In the genomic region with DNA sequence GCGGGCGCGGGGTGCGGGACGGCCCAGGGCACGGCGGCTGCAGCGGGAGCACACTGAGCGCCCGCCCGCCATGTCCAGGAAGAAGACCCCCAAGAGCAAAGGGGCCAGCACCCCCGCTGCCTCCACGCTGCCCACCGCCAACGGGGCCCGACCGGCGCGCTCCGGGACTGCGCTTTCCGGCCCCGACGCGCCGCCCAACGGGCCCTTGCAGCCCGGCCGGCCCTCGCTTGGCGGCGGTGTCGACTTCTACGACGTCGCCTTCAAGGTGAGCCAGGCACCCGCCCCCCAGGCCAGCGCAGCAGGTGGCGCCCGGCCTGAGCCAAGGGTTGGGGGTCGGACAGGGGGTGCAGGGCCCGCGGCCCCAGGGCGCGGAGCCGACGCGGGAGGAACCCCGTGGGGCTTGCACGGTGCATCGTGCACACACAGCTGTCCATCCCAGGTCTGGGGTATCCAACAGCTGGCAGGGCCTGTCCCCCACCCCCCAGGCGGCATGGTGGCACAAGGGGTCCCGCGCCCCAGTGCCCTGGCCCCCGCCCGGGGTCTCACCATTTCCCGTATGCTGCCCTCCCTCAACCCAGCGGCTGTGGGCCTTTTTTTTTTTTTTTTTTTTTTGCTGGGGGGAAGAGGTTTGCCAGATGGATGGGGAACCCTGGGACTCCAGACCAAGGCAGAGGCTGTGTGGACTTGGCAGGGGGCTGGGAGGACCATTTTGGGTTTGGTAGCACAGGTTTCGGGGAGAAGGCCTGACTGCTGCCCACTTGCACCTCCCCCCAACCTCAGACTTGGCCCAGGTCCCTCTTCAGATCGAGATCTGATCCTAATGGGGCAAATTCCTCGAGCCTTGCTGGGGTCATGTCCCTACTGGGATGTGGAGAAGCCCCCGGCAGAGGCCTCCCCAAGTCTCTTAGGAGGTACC, we compare ENCODE assay signal across 8 cellular contexts. TPM values are rescaled to one million over a fixed set of nuclear protein-coding genes. Genes with fewer than 3 reads are reported as not detected.
DNase-seq lines count a peak whose midpoint lies in the region; ATAC-seq, FAIRE-seq and TF ChIP-seq lines count a peak whose summit lies in the region.

No MANE protein-coding gene starts in this region.

- peaks cover 62% of the 10 kb centered on the region for H4K20me1 ChIP-seq in DND-41 (ENCODE audit: insufficient read depth, low read length)

- H3K9ac ChIP-seq in DND-41 (ENCODE audit: low read depth, low read length) (peak overlapping the region; percentile 35; the same call in 1 of the 2 replicates), adipocyte (ENCODE audit: low read length) (peak overlapping the region; percentile 46)

- no peaks in the 10 kb centered on the region for H3K36me3 Mint-ChIP-seq in type B pancreatic cell

- POLR2A ChIA-PET in GM10248 (lab: Yijun Ruan, JAX) = interaction anchor here (0.6 kb wide), 1 partner anchor 90 kb away, joined by 3 read pairs; no protein-coding TSS in a partner anchor

- no peaks in the 10 kb centered on the region for H3K27me3 Mint-ChIP-seq in type B pancreatic cell

- peaks cover 15% of the 10 kb centered on the region for H3K4me1 Mint-ChIP-seq in type B pancreatic cell (ENCODE audit: unreplicated experiment)

- ATAC-seq in DND-41 (ENCODE audit: insufficient read depth, low read depth) = no peak; the same call in 2 of the 3 replicates
- ATAC-seq in left lung = no peak

- intact Hi-C loops in left lung (cut with DNase I) = no loop called here

- no peak for DNase-seq in DND-41
- DNase-seq in Jurkat, Clone E6-1 (ENCODE audit: low read depth, low spot score) = no peak
- peak; percentile 30 for DNase-seq in adipocyte (ENCODE audit: low read depth)
- no peak for DNase-seq in left lung
- no peak for DNase-seq in type B pancreatic cell (ENCODE audit: extremely low spot score, unreplicated experiment)
- DNase-seq in GM12891 (ENCODE audit: insufficient read length, low spot score) = no peak
- DNase-seq in stimulated activated naive CD4-positive, alpha-beta T cell treated with Interleukin-2 at 50 U/mL for 16 hours (lab: John Stamatoyannopoulos, UW) = no peak
- no peak for DNase-seq in GM10248 (ENCODE audit: extremely low spot score)

- H3K27ac Mint-ChIP-seq in type B pancreatic cell = no peak overlapping the region

- CTCF ChIA-PET in GM10248 (lab: Yijun Ruan, JAX) = interaction anchor here (0.6 to 5.2 kb wide), 5 partner anchors 8 to 145 kb away, joined by 3 to 53 read pairs (median 9); a partner anchor contains a TSS

- H2AFZ ChIP-seq in DND-41 (ENCODE audit: low read depth, low read length) = no peak overlapping the region

- peak overlapping the region; percentile 65 for H3K4me3 Mint-ChIP-seq in type B pancreatic cell

- H3K27ac ChIP-seq in DND-41 (ENCODE audit: low read length) (no peak overlapping the region), left lung (no peak overlapping the region)

- H3K36me3 ChIP-seq in DND-41 (ENCODE audit: insufficient read depth, low read length) (peaks cover 20% of the 10 kb centered on the region), adipocyte (ENCODE audit: control insufficient read depth, insufficient read depth, low read length, severe bottlenecking) (peaks cover 13% of the 10 kb centered on the region), left lung (peaks cover 0 to 22% of the 10 kb centered on the region in 2 donors)

- H3K4me3 ChIP-seq in DND-41 (ENCODE audit: low read depth in 1 of 2, low read length in 2 of 2) = peak overlapping the region in 1 of 2 experiments; percentile 46; a peak in 2 of 4 replicates
- H3K4me3 ChIP-seq in Jurkat, Clone E6-1 (ENCODE audit: low read length) = peak overlapping the region; percentile 56
- peak overlapping the region; percentile 66 for H3K4me3 ChIP-seq in adipocyte (ENCODE audit: low read length)
- peak overlapping the region; percentile 22 to 30 for H3K4me3 ChIP-seq in left lung

- H3K27me3 ChIP-seq in DND-41 (ENCODE audit: insufficient read depth, low read length, poor library complexity) (no peaks in the 10 kb centered on the region), adipocyte (replicated peaks; ENCODE audit: control insufficient read depth, insufficient read depth, low read length) (no peaks in the 10 kb centered on the region), left lung (peaks cover 0 to 26% of the 10 kb centered on the region in 2 donors)

- H3K9me3 ChIP-seq in DND-41 (ENCODE audit: insufficient read depth, low read length, severe bottlenecking) (no peaks in the 10 kb centered on the region), adipocyte (ENCODE audit: control insufficient read depth, low read length) (no peaks in the 10 kb centered on the region), left lung (no peaks in the 10 kb centered on the region)

- no peak for TF ChIP-seq CTCF in DND-41 (IDR thresholded peaks at IDR 0.05; ENCODE audit: borderline replicate concordance, extremely low read depth, low read length, poor library complexity, severe bottlenecking)
- TF ChIP-seq CTCF in left lung (IDR thresholded peaks at IDR 0.05) = no peak
- TF ChIP-seq CTCF in type B pancreatic cell (conservative IDR thresholded peaks at IDR 0.05) = peak; percentile 21
- no peak for TF ChIP-seq CTCF in GM10248 (IDR thresholded peaks at IDR 0.05; ENCODE audit: control extremely low read depth, extremely low read depth, low read depth, missing control alignments)

- no peaks in the 10 kb centered on the region for H3K9me3 Mint-ChIP-seq in type B pancreatic cell

- peaks cover 20% of the 10 kb centered on the region for H3K79me2 ChIP-seq in DND-41 (ENCODE audit: insufficient read depth, low read length)

- no peak for TF ChIP-seq POLR2A in GM12891 (IDR thresholded peaks at IDR 0.05; ENCODE audit: low read depth, low read length)

- H3K4me1 ChIP-seq in DND-41 (ENCODE audit: insufficient read depth, low read length) = peaks cover 38% of the 10 kb centered on the region
- H3K4me1 ChIP-seq in adipocyte (ENCODE audit: control insufficient read depth, insufficient read depth, low read length) = peaks cover 37% of the 10 kb centered on the region
- H3K4me1 ChIP-seq in left lung = peaks cover 44 to 57% of the 10 kb centered on the region in 2 donors

- peak overlapping the region; percentile 58 for H3K4me2 ChIP-seq in DND-41 (ENCODE audit: insufficient read depth, low read length)

- no peak for FAIRE-seq in GM12891 (lab: Jason Lieb, UNC)

TF ChIP-seq in GM12891, 5 proteins besides CTCF, POLR2A, EP300 and RAD21:
- TF ChIP-seq PAX5 (IDR thresholded peaks at IDR 0.05; ENCODE audit: insufficient read depth, low read length, severe bottlenecking) (no peak), SPI1 (IDR thresholded peaks at IDR 0.05; ENCODE audit: low read depth, low read length) (no peak), TAF1 (IDR thresholded peaks at IDR 0.05; ENCODE audit: low read depth, low read length) (no peak), POU2F2 (IDR thresholded peaks at IDR 0.05; ENCODE audit: low read depth, low read length) (no peak)

RNA-seq across cellular contexts. Expression of a gene that starts 0.5 kb away (rescaled TPM):
- 17.0 TPM for polyA plus RNA-seq in Jurkat, Clone E6-1 (2012; ENCODE audit: insufficient read depth, insufficient read length)
- total RNA-seq in left lung = under 1 TPM; 0.73 to 0.84 TPM
- 7.4 and 9.9 TPM in 2 replicates for total RNA-seq in type B pancreatic cell (ENCODE audit: low replicate concordance)
- polyA plus RNA-seq in GM12891 (2012; ENCODE audit: low read depth, missing spikeins) = 0.82 TPM

RNA-seq across cellular contexts. Expression of a gene that starts 6.6 kb away (rescaled TPM):
- polyA plus RNA-seq in Jurkat, Clone E6-1 (2012; ENCODE audit: insufficient read depth, insufficient read length) = 78.3 TPM
- 10 to 100 TPM; 69.5 to 88.1 TPM for total RNA-seq in left lung
- total RNA-seq in type B pancreatic cell (ENCODE audit: low replicate concordance) = 71.0 and 81.6 TPM in 2 replicates
- 38.2 TPM for polyA plus RNA-seq in GM12891 (2012; ENCODE audit: low read depth, missing spikeins)

RNA-seq across cellular contexts. Expression of a gene that starts 13.3 kb away (rescaled TPM):
- 75.1 TPM for polyA plus RNA-seq in Jurkat, Clone E6-1 (2012; ENCODE audit: insufficient read depth, insufficient read length)
- total RNA-seq in left lung (10 to 100 TPM; 63.2 to 73.5 TPM), type B pancreatic cell (ENCODE audit: low replicate concordance) (76.2 and 131 TPM in 2 replicates)
- polyA plus RNA-seq in GM12891 (2012; ENCODE audit: low read depth, missing spikeins) = 24.2 TPM

RNA-seq across cellular contexts. Expression of a gene that starts 47.4 kb away (rescaled TPM):
- 3.2 TPM for polyA plus RNA-seq in Jurkat, Clone E6-1 (2012; ENCODE audit: insufficient read depth, insufficient read length)
- total RNA-seq in left lung (under 1 TPM; 0.05 to 0.06 TPM), type B pancreatic cell (ENCODE audit: low replicate concordance) (2.7 and 6.3 TPM in 2 replicates)
- 0.55 TPM for polyA plus RNA-seq in GM12891 (2012; ENCODE audit: low read depth, missing spikeins)

RNA-seq across cellular contexts. Expression of a gene that starts 56.3 kb away (rescaled TPM):
- polyA plus RNA-seq in Jurkat, Clone E6-1 (2012; ENCODE audit: insufficient read depth, insufficient read length) = 102 TPM
- total RNA-seq in left lung (10 to 100 TPM; 32.1 to 39.0 TPM), type B pancreatic cell (ENCODE audit: low replicate concordance) (44.9 and 56.8 TPM in 2 replicates)
- polyA plus RNA-seq in GM12891 (2012; ENCODE audit: low read depth, missing spikeins) = 51.9 TPM
